In the genomic region with DNA sequence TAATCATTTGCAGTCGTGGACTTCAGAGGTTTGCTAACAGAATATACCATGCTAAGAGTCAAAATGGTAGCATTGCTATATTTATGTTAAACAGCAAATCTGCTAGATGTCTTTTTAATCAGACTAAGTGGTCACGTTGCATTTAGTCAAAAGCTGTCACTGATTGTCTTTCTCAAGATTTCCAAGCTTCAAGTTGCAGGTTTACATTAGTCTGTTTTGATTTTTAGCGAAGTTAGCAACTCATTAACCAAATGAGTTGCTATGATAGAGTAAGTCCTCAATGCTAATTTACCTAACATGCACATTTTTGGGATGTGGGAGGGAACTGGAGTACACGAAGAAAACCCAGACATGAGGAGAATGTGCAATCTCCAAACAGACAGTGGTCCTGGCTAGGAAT, we compare ENCODE assay signal across 12 cellular contexts.
DNase-seq lines count a peak whose midpoint lies in the region; FAIRE-seq and TF ChIP-seq lines count a peak whose summit lies in the region.
"Had no signal": no experiment of that assay in that cellular context is flagged by ENCODE, and none has a peak within 500 bp of the region (broad histone marks: within the 10 kb centered on the region; RNA-seq: fewer than 3 reads in every experiment).

No MANE protein-coding gene starts in this region.

- no peaks in the 10 kb centered on the region for H3K79me1 ChIP-seq in mesenchymal stem cell (replicated peaks; ENCODE audit: low read length, poor library complexity, severe bottlenecking)

- no peak overlapping the region for H3K14ac ChIP-seq in mesenchymal stem cell (ENCODE audit: low read length in 2 of 2)

- no peak overlapping the region for H2BK15ac ChIP-seq in mesenchymal stem cell (ENCODE audit: low read depth, poor library complexity, severe bottlenecking)

- no peak overlapping the region for H3K4ac ChIP-seq in mesenchymal stem cell (ENCODE audit: low read depth in 1 of 2, low read length in 2 of 2)

- H3K27me3 ChIP-seq in mesenchymal stem cell (ENCODE audit: control insufficient read depth in 1 of 2, insufficient read depth in 1 of 2, low read length in 2 of 2) = no peaks in the 10 kb centered on the region
- no peaks in the 10 kb centered on the region for H3K27me3 ChIP-seq in H7 (ENCODE audit: control insufficient read depth, insufficient read depth, low read length)
- H3K27me3 ChIP-seq: BLaER1 treated with 17β-estradiol and CSF1 and Interleukin-3, amounts not matched to agents 10 nM and 100 nM had no signal

- H3K18ac ChIP-seq in mesenchymal stem cell (ENCODE audit: low read depth in 1 of 2, low read length in 2 of 2) = peak overlapping the region; percentile 37 to 52

- DNase-seq in H54 (ENCODE audit: insufficient read length, low spot score) (no peak), RCC 7860 (ENCODE audit: low spot score) (no peak), mesenchymal stem cell (no peak), NCI-H187 treated with DMSO at 0.1 percent for 48 hours (lab: John Stamatoyannopoulos, UW) (no peak), SKM-1 treated with dmso at 0.1 percent for 144 hours (lab: John Stamatoyannopoulos, UW; ENCODE audit: unreplicated experiment) (no peak), kidney (no peak), H7 (no peak)
- DNase-seq: ACHN; Calu3; CD4-positive, CD25-positive, alpha-beta regulatory T cell; DMS 273 treated with DMSO at 0.1 percent for 48 hours had no signal

- no peak overlapping the region for H4K91ac ChIP-seq in mesenchymal stem cell (ENCODE audit: low read length)

- no peak for TF ChIP-seq CTCF in kidney (IDR thresholded peaks at IDR 0.05; ENCODE audit: borderline replicate concordance, extremely low read depth, insufficient read depth)

- H3K9me3 ChIP-seq in mesenchymal stem cell (ENCODE audit: control insufficient read depth, low read length) (peaks cover 3% of the 10 kb centered on the region), kidney (ENCODE audit: control insufficient read depth in 1 of 2, low read length in 2 of 2) (no peaks in the 10 kb centered on the region)

- no peaks in the 10 kb centered on the region for H3K36me3 ChIP-seq in mesenchymal stem cell (ENCODE audit: control insufficient read depth in 1 of 2, insufficient read depth in 2 of 2, low read depth in 1 of 2, low read length in 2 of 2)
- H3K36me3 ChIP-seq in kidney (ENCODE audit: control insufficient read depth in 1 of 2, insufficient read depth in 2 of 2, low read length in 2 of 2) = no peaks in the 10 kb centered on the region
- no peaks in the 10 kb centered on the region for H3K36me3 ChIP-seq in H7 (replicated peaks; ENCODE audit: control insufficient read depth, insufficient read depth, low read length)
- H3K36me3 ChIP-seq: BLaER1 treated with 17β-estradiol and CSF1 and Interleukin-3, amounts not matched to agents 10 nM and 100 nM had no signal

- no peak overlapping the region for H2AFZ ChIP-seq in mesenchymal stem cell (ENCODE audit: low read depth, low read length)

- FAIRE-seq in H54 (lab: Jason Lieb, UNC) (peak; percentile 11), RCC 7860 (lab: Jason Lieb, UNC) (peak; percentile 43), kidney (lab: Jason Lieb, UNC) (no peak)

- H4K8ac ChIP-seq in mesenchymal stem cell (ENCODE audit: low read length) = no peak overlapping the region

- H2BK120ac ChIP-seq in mesenchymal stem cell (ENCODE audit: low read depth, low read length) = no peak overlapping the region

- no peak overlapping the region for H3K23ac ChIP-seq in mesenchymal stem cell (ENCODE audit: low read length in 2 of 2)

- H2BK5ac ChIP-seq in mesenchymal stem cell (ENCODE audit: low read depth, low read length, poor library complexity, severe bottlenecking) = no peak overlapping the region

- intact Hi-C loops in kidney (cut with DNase I) = no loop called here

- H2BK12ac ChIP-seq in mesenchymal stem cell (ENCODE audit: low read length in 2 of 2) = no peak overlapping the region

- 53% methylated on average over 3 of the region's 4 CpGs for WGBS in mesenchymal stem cell

- no peak for TF ChIP-seq POLR2A in H54 (IDR thresholded peaks at IDR 0.05; ENCODE audit: low read depth, low read length)

- no peaks in the 10 kb centered on the region for H3K4me1 ChIP-seq in mesenchymal stem cell (ENCODE audit: control insufficient read depth, insufficient read depth, low read depth, low read length)
- H3K4me1 ChIP-seq in kidney (ENCODE audit: control insufficient read depth in 1 of 2, insufficient read depth in 1 of 2, low read depth in 1 of 2, low read length in 2 of 2) = peaks cover 0 to 11% of the 10 kb centered on the region in 2 donors

- no peak overlapping the region for H3K4me3 ChIP-seq in mesenchymal stem cell (ENCODE audit: insufficient read depth in 1 of 2, low read depth in 1 of 2, low read length in 2 of 2)
- H3K4me3 ChIP-seq in kidney (ENCODE audit: low read length in 2 of 2) = no peak overlapping the region
- H3K4me3 ChIP-seq in H7 (ENCODE audit: insufficient read depth, low read depth, low read length) = no peak overlapping the region
- H3K4me3 ChIP-seq: BLaER1 treated with 17β-estradiol and CSF1 and Interleukin-3, amounts not matched to agents 10 nM and 100 nM had no signal

- no peak overlapping the region for H2AK5ac ChIP-seq in mesenchymal stem cell (ENCODE audit: low read length, severe bottlenecking)

- no peak overlapping the region for H3K4me2 ChIP-seq in mesenchymal stem cell (ENCODE audit: low read length, poor library complexity, severe bottlenecking)
- H3K4me2 ChIP-seq: BLaER1 treated with 17β-estradiol and CSF1 and Interleukin-3, amounts not matched to agents 10 nM and 100 nM had no signal

- H3K9ac ChIP-seq in mesenchymal stem cell (ENCODE audit: low read length) (no peak overlapping the region), kidney (ENCODE audit: low read length in 2 of 2) (no peak overlapping the region)
- H3K9ac ChIP-seq: BLaER1 treated with 17β-estradiol and CSF1 and Interleukin-3, amounts not matched to agents 10 nM and 100 nM had no signal

- H3K27ac ChIP-seq in mesenchymal stem cell (ENCODE audit: low read length, poor library complexity, severe bottlenecking) = no peak overlapping the region
- no peak overlapping the region for H3K27ac ChIP-seq in kidney (ENCODE audit: low read depth in 2 of 2, low read length in 2 of 2)
- H3K27ac ChIP-seq: BLaER1 treated with 17β-estradiol and CSF1 and Interleukin-3, amounts not matched to agents 10 nM and 100 nM had no signal
